Comparison of ENCODE assay signal across 19 cellular contexts in genomic region chr4:959338-960139, GRCh38. TPM values are rescaled to one million over a fixed set of nuclear protein-coding genes. Genes with fewer than 3 reads are reported as not detected.
DNase-seq lines count a peak whose midpoint lies in the region; ATAC-seq and TF ChIP-seq lines count a peak whose summit lies in the region.
"Had no signal": no experiment of that assay in that cellular context is flagged by ENCODE, and none has a peak within 500 bp of the region (broad histone marks: within the 10 kb centered on the region; RNA-seq: fewer than 3 reads in every experiment).

No MANE protein-coding gene starts in this region.

- no peaks in the 10 kb centered on the region for H3K9me3 ChIP-seq in osteoblast (ENCODE audit: low read depth, low read length)
- H3K9me3 ChIP-seq in esophagus squamous epithelium: no peaks in the 10 kb centered on the region
- H3K9me3 ChIP-seq: MG63, right lobe of liver, transverse colon had no signal

- H3K27ac ChIP-seq in osteoblast (ENCODE audit: low read depth, low read length): no peak overlapping the region
- no peak overlapping the region for H3K27ac ChIP-seq in esophagus squamous epithelium
- H3K27ac ChIP-seq: HL-60, right lobe of liver, transverse colon, VCaP had no signal

- no peaks in the 10 kb centered on the region for H3K4me1 Mint-ChIP-seq in chondrocyte (ENCODE audit: low read depth)
- H3K4me1 Mint-ChIP-seq: IgD-negative memory B cell had no signal

- H3K79me2 ChIP-seq in osteoblast (ENCODE audit: insufficient read depth, low read length): no peaks in the 10 kb centered on the region

- no peaks in the 10 kb centered on the region for H4K20me1 ChIP-seq in osteoblast (ENCODE audit: insufficient read depth, low read length)

- no peak overlapping the region for H3K27ac Mint-ChIP-seq in chondrocyte (ENCODE audit: unreplicated experiment)

- H3K4me3 Mint-ChIP-seq in chondrocyte (ENCODE audit: unreplicated experiment): no peak overlapping the region

- peaks cover 12% of the 10 kb centered on the region for H3K36me3 ChIP-seq in osteoblast (ENCODE audit: insufficient read depth, low read length)
- H3K36me3 ChIP-seq in esophagus squamous epithelium: peaks cover 0 to 86% (median 7%) of the 10 kb centered on the region in 3 donors
- H3K36me3 ChIP-seq: MG63, transverse colon had no signal

- intact Hi-C loops in esophagus squamous epithelium (cut with DNase I): no loop called here

- peak; percentile 18 for TF ChIP-seq POLR2A in GM18505 (IDR thresholded peaks at IDR 0.05; ENCODE audit: borderline replicate concordance, extremely low read depth, insufficient read depth, insufficient read length)
- TF ChIP-seq POLR2A in esophagus squamous epithelium (IDR thresholded peaks at IDR 0.05): no peak

- no peak overlapping the region for H3K4me2 ChIP-seq in osteoblast (ENCODE audit: insufficient read depth, low read length)

- H3K27me3 ChIP-seq in osteoblast (ENCODE audit: insufficient read depth, low read length) (no peaks in the 10 kb centered on the region), esophagus squamous epithelium (no peaks in the 10 kb centered on the region)
- H3K27me3 ChIP-seq: MG63, right lobe of liver, transverse colon had no signal

- H2AFZ ChIP-seq in osteoblast (ENCODE audit: low read length): no peak overlapping the region

- H3K4me1 ChIP-seq in osteoblast (ENCODE audit: insufficient read depth, low read length): no peaks in the 10 kb centered on the region
- H3K4me1 ChIP-seq in esophagus squamous epithelium: peaks cover 20 to 31% (median 23%) of the 10 kb centered on the region in 3 donors
- H3K4me1 ChIP-seq: right lobe of liver had no signal

- DNase-seq in chondrocyte (ENCODE audit: low spot score): peak; percentile 80
- DNase-seq in osteoblast (ENCODE audit: insufficient read length, low spot score, missing footprints): peak; percentile 88
- DNase-seq in NCI-H2029 treated with DMSO at 0.1 percent for 48 hours (lab: John Stamatoyannopoulos, UW): no peak
- DNase-seq in esophagus squamous epithelium (lab: John Stamatoyannopoulos, UW): no peak
- no peak for DNase-seq in HCEC 1CT
- DNase-seq: activated CD4-positive, alpha-beta T cell treated with anti-CD3 and anti-CD28 coated beads, Interleukin-2, amount 50 U/mL, for 1 hour; activated CD8-positive, alpha-beta memory T cell treated with anti-CD3 and anti-CD28 coated beads, Interleukin-2, amount 50 U/mL, for 48 hours; COR-L47; MG63; NCI-H146; NCI-H69; stimulated activated naive CD4-positive, alpha-beta T cell treated with Interleukin-2 at 50 U/mL for 16 hours; transverse colon had no signal

- no peaks in the 10 kb centered on the region for H3K9me3 Mint-ChIP-seq in chondrocyte (ENCODE audit: low read depth)

- no peaks in the 10 kb centered on the region for H3K27me3 Mint-ChIP-seq in chondrocyte (ENCODE audit: low read depth)
- H3K27me3 Mint-ChIP-seq: IgD-negative memory B cell had no signal

- H3K4me3 ChIP-seq in osteoblast (ENCODE audit: insufficient read depth, low read length) (no peak overlapping the region), esophagus squamous epithelium (no peak overlapping the region)
- H3K4me3 ChIP-seq: MG63, right lobe of liver, transverse colon had no signal

- peaks cover 9% of the 10 kb centered on the region for H3K36me3 Mint-ChIP-seq in chondrocyte (ENCODE audit: low read depth)

- ATAC-seq in GM18505 (IDR thresholded peaks at IDR 0.05; ENCODE audit: unreplicated experiment): no peak
- ATAC-seq: Right ventricle myocardium inferior had no signal

- WGBS in esophagus squamous epithelium, 2 donors: no CpG with 5 or more reads among the region's 24 CpGs

- TF ChIP-seq CTCF in chondrocyte (IDR thresholded peaks at IDR 0.05) (no peak), osteoblast (IDR thresholded peaks at IDR 0.05; ENCODE audit: extremely low read depth, low read depth, low read length) (no peak), esophagus squamous epithelium (IDR thresholded peaks at IDR 0.05) (no peak)

RNA-seq across cellular contexts. Expression of gene DGKQ, which starts 13.8 kb away (rescaled TPM):
- total RNA-seq in chondrocyte (15.4 to 18.6 TPM (median 17.2 TPM) in 3 replicates), osteoblast (10.3 and 15.2 TPM in 2 replicates), esophagus squamous epithelium (10 to 100 TPM in 2 of 4 donors, 1 to 10 TPM in 2; 9.5 to 12.0 (median 10.7) TPM)

RNA-seq across cellular contexts. Expression of gene TMEM175, which starts 27.3 kb away (rescaled TPM):
- total RNA-seq in chondrocyte (25.5 to 47.5 TPM (median 26.1 TPM) in 3 replicates), osteoblast (12.4 and 13.8 TPM in 2 replicates), esophagus squamous epithelium (10 to 100 TPM in 3 of 4 donors, 1 to 10 TPM in 1; 8.4 to 22.9 (median 19.7) TPM)

RNA-seq across cellular contexts. Expression of gene IDUA, which starts 27.3 kb away (rescaled TPM):
- total RNA-seq in chondrocyte: 42.6 to 53.0 TPM (median 46.0 TPM) in 3 replicates
- total RNA-seq in osteoblast: 23.0 and 26.4 TPM in 2 replicates
- 10 to 100 TPM in 2 of 4 donors, 1 to 10 TPM in 2; 4.3 to 20.5 (median 14.1) TPM for total RNA-seq in esophagus squamous epithelium

RNA-seq across cellular contexts. Expression of gene GAK, which starts 27.4 kb away (rescaled TPM):
- total RNA-seq in chondrocyte (61.4 to 85.7 TPM (median 69.2 TPM) in 3 replicates), osteoblast (45.7 and 48.9 TPM in 2 replicates), esophagus squamous epithelium (10 to 100 TPM; 70.6 to 97.8 (median 80.7) TPM)

RNA-seq across cellular contexts. Expression of gene SLC26A1, which starts 33.7 kb away (rescaled TPM):
- total RNA-seq in chondrocyte: 0.72 to 1.6 TPM (median 0.75 TPM) in 3 replicates
- total RNA-seq in osteoblast: 0.36 and 0.59 TPM in 2 replicates
- not detected for total RNA-seq in esophagus squamous epithelium
- total RNA-seq: Right ventricle myocardium inferior had no signal

Comparison
In these comparisons a context has a peak if more than half of its experiments do, and no peak if none do; other contexts are left out.
1. DNase-seq: peak in chondrocyte (single experiment) and osteoblast (single experiment); none in NCI-H2029 treated with DMSO at 0.1 percent for 48 hours (single experiment), esophagus squamous epithelium (single experiment) and HCEC 1CT (single experiment).